ENCODE assay signal across 24 cellular contexts in the genomic region with DNA sequence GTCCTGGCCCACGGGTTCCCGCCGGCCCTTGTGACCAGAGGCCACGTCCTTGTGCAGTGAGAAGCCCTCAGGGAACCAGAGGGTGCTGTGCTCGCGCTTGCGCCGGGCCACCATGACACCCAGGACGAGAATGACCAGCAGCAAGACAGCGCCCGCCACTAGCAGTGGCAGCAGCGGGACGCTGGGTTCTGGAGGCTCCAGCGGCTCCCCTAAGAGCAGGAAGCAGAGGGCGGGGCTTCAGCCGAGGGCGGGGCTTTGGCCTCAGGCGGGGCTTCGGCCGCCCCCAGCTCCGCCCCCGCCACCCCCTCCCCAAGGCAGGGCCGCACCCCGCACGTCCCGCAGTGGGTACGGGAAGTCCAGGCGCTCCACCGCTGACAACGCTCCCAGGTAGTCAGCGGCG. TPM values are rescaled to one million over a fixed set of nuclear protein-coding genes. Genes with fewer than 3 reads are reported as not detected.
"Had no signal": no experiment of that assay in that cellular context is flagged by ENCODE, and none has a peak within 500 bp of the region (broad histone marks: within the 10 kb centered on the region; RNA-seq: fewer than 3 reads in every experiment).

No MANE protein-coding gene starts in this region.

- H3K4me3 Mint-ChIP-seq: activated CD4-positive, alpha-beta memory T cell treated with anti-CD3 and anti-CD28 coated beads, Interleukin-2, amount 10 ng/mL, durations not matched to agents 7 days and 5 days; activated CD4-positive, alpha-beta T cell treated with anti-CD3 and anti-CD28 coated beads, Interleukin-2, amount 10 ng/mL, durations not matched to agents 24 days and 14 days; activated CD8-positive, alpha-beta memory T cell treated with anti-CD3 and anti-CD28 coated beads, Interleukin-2, amount 10 ng/mL, durations not matched to agents 7 days and 5 days; activated naive CD4-positive, alpha-beta T cell treated with anti-CD3 and anti-CD28 coated beads, Interleukin-2, amount 10 ng/mL, durations not matched to agents 7 days and 5 days; immature natural killer cell; naive B cell; neural crest cell; stimulated activated effector memory CD8-positive, alpha-beta T cell treated with anti-CD3 and anti-CD28 coated beads, Interleukin-12 subunit alpha, Interleukin-12 subunit beta, amount 100 ng/mL, for 72 hours; stimulated activated naive CD8-positive, alpha-beta T cell treated with anti-CD3 and anti-CD28 coated beads, Interleukin-15, amount 100 ng/mL, for 72 hours had no signal

- ATAC-seq: activated CD4-positive, CD25-positive, alpha-beta regulatory T cell treated with anti-CD3 and anti-CD28 coated beads, Interleukin-2, amount 50 U/mL, for 24 hours; activated CD8-positive, alpha-beta memory T cell treated with anti-CD3 and anti-CD28 coated beads, Interleukin-2, amount 10 ng/mL, durations not matched to agents 7 days and 5 days; left lobe of liver; sciatic nerve; stimulated activated effector memory CD8-positive, alpha-beta T cell treated with anti-CD3 and anti-CD28 coated beads, Interleukin-12 subunit alpha, Interleukin-12 subunit beta, amount 100 ng/mL, for 72 hours; stimulated activated naive CD8-positive, alpha-beta T cell treated with anti-CD3 and anti-CD28 coated beads, Interleukin-15, amount 100 ng/mL, for 72 hours had no signal

- H3K27ac ChIP-seq: epithelial cell of prostate, heart left ventricle, lower lobe of right lung, tibial nerve, uterus had no signal

- H3K9me3 Mint-ChIP-seq: activated CD4-positive, alpha-beta T cell treated with anti-CD3 and anti-CD28 coated beads, Interleukin-2, amount 10 ng/mL, durations not matched to agents 24 days and 14 days; neural crest cell; stimulated activated effector memory CD8-positive, alpha-beta T cell treated with anti-CD3 and anti-CD28 coated beads, Interleukin-12 subunit alpha, Interleukin-12 subunit beta, amount 100 ng/mL, for 72 hours had no signal

- H3K4me3 ChIP-seq: coronary artery, heart left ventricle, lower lobe of right lung, tibial nerve, uterus had no signal

- H3K27ac Mint-ChIP-seq: activated CD4-positive, alpha-beta memory T cell treated with anti-CD3 and anti-CD28 coated beads, Interleukin-2, amount 10 ng/mL, durations not matched to agents 7 days and 5 days; activated CD4-positive, alpha-beta T cell treated with anti-CD3 and anti-CD28 coated beads, Interleukin-2, amount 10 ng/mL, durations not matched to agents 24 days and 14 days; activated CD8-positive, alpha-beta memory T cell treated with anti-CD3 and anti-CD28 coated beads, Interleukin-2, amount 10 ng/mL, durations not matched to agents 7 days and 5 days; activated naive CD4-positive, alpha-beta T cell treated with anti-CD3 and anti-CD28 coated beads, Interleukin-2, amount 10 ng/mL, durations not matched to agents 7 days and 5 days; immature natural killer cell; naive B cell; stimulated activated effector memory CD8-positive, alpha-beta T cell treated with anti-CD3 and anti-CD28 coated beads, Interleukin-12 subunit alpha, Interleukin-12 subunit beta, amount 100 ng/mL, for 72 hours; stimulated activated naive CD8-positive, alpha-beta T cell treated with anti-CD3 and anti-CD28 coated beads, Interleukin-15, amount 100 ng/mL, for 72 hours had no signal

- DNase-seq: activated CD4-positive, alpha-beta memory T cell treated with anti-CD3 and anti-CD28 coated beads, Interleukin-2, amount 10 ng/mL, durations not matched to agents 7 days and 5 days; activated CD4-positive, alpha-beta T cell treated with anti-CD3 and anti-CD28 coated beads, Interleukin-2, amount 10 ng/mL, durations not matched to agents 24 days and 14 days; activated CD8-positive, alpha-beta memory T cell treated with anti-CD3 and anti-CD28 coated beads, Interleukin-2, amount 10 ng/mL, durations not matched to agents 7 days and 5 days; activated effector memory CD4-positive, alpha-beta T cell treated with anti-CD3 and anti-CD28 coated beads, Interleukin-2, amount 50 U/mL, for 16 hours; activated naive CD4-positive, alpha-beta T cell treated with anti-CD3 and anti-CD28 coated beads, Interleukin-2, amount 10 ng/mL, durations not matched to agents 7 days and 5 days; activated T-cell treated with anti-CD3 and anti-CD28 coated beads for 4 hours; amygdala; cerebellar nuclear complex; heart left ventricle; immature natural killer cell; lower lobe of right lung; naive B cell; small intestine; stimulated activated CD4-positive, alpha-beta T cell treated with anti-CD3 and anti-CD28 coated beads, Interleukin-2, amount 100 ng/mL, for 24 hours; stimulated activated naive CD8-positive, alpha-beta T cell treated with anti-CD3 and anti-CD28 coated beads, Interleukin-15, amount 100 ng/mL, for 72 hours; uterus had no signal

- H3K4me1 Mint-ChIP-seq: activated CD4-positive, alpha-beta memory T cell treated with anti-CD3 and anti-CD28 coated beads, Interleukin-2, amount 10 ng/mL, durations not matched to agents 7 days and 5 days; activated CD4-positive, alpha-beta T cell treated with anti-CD3 and anti-CD28 coated beads, Interleukin-2, amount 10 ng/mL, durations not matched to agents 24 days and 14 days; activated CD8-positive, alpha-beta memory T cell treated with anti-CD3 and anti-CD28 coated beads, Interleukin-2, amount 10 ng/mL, durations not matched to agents 7 days and 5 days; activated naive CD4-positive, alpha-beta T cell treated with anti-CD3 and anti-CD28 coated beads, Interleukin-2, amount 10 ng/mL, durations not matched to agents 7 days and 5 days; immature natural killer cell; stimulated activated effector memory CD8-positive, alpha-beta T cell treated with anti-CD3 and anti-CD28 coated beads, Interleukin-12 subunit alpha, Interleukin-12 subunit beta, amount 100 ng/mL, for 72 hours; stimulated activated naive CD8-positive, alpha-beta T cell treated with anti-CD3 and anti-CD28 coated beads, Interleukin-15, amount 100 ng/mL, for 72 hours had no signal

- H3K27me3 Mint-ChIP-seq: activated CD4-positive, alpha-beta memory T cell treated with anti-CD3 and anti-CD28 coated beads, Interleukin-2, amount 10 ng/mL, durations not matched to agents 7 days and 5 days; activated CD4-positive, alpha-beta T cell treated with anti-CD3 and anti-CD28 coated beads, Interleukin-2, amount 10 ng/mL, durations not matched to agents 24 days and 14 days; activated CD8-positive, alpha-beta memory T cell treated with anti-CD3 and anti-CD28 coated beads, Interleukin-2, amount 10 ng/mL, durations not matched to agents 7 days and 5 days; activated naive CD4-positive, alpha-beta T cell treated with anti-CD3 and anti-CD28 coated beads, Interleukin-2, amount 10 ng/mL, durations not matched to agents 7 days and 5 days; stimulated activated naive CD8-positive, alpha-beta T cell treated with anti-CD3 and anti-CD28 coated beads, Interleukin-15, amount 100 ng/mL, for 72 hours had no signal

- H3K36me3 Mint-ChIP-seq: activated CD8-positive, alpha-beta memory T cell treated with anti-CD3 and anti-CD28 coated beads, Interleukin-2, amount 10 ng/mL, durations not matched to agents 7 days and 5 days; activated naive CD4-positive, alpha-beta T cell treated with anti-CD3 and anti-CD28 coated beads, Interleukin-2, amount 10 ng/mL, durations not matched to agents 7 days and 5 days; immature natural killer cell; naive B cell; stimulated activated effector memory CD8-positive, alpha-beta T cell treated with anti-CD3 and anti-CD28 coated beads, Interleukin-12 subunit alpha, Interleukin-12 subunit beta, amount 100 ng/mL, for 72 hours had no signal

- H3K4me1 ChIP-seq: heart left ventricle, lower lobe of right lung, tibial nerve, uterus had no signal

- H3K27me3 ChIP-seq: heart left ventricle, tibial nerve, uterus had no signal

- H3K36me3 ChIP-seq: uterus had no signal

RNA-seq across cellular contexts. Expression of gene NOTCH3, which starts 30.4 kb away (rescaled TPM):
- total RNA-seq: activated CD4-positive, alpha-beta memory T cell treated with anti-CD3 and anti-CD28 coated beads, Interleukin-2, amount 10 ng/mL, durations not matched to agents 7 days and 5 days; activated CD4-positive, alpha-beta T cell treated with anti-CD3 and anti-CD28 coated beads, Interleukin-2, amount 10 ng/mL, durations not matched to agents 24 days and 14 days; activated CD8-positive, alpha-beta memory T cell treated with anti-CD3 and anti-CD28 coated beads, Interleukin-2, amount 10 ng/mL, durations not matched to agents 7 days and 5 days had no signal
